ENCODE assay signal across 7 cellular contexts in the genomic region with DNA sequence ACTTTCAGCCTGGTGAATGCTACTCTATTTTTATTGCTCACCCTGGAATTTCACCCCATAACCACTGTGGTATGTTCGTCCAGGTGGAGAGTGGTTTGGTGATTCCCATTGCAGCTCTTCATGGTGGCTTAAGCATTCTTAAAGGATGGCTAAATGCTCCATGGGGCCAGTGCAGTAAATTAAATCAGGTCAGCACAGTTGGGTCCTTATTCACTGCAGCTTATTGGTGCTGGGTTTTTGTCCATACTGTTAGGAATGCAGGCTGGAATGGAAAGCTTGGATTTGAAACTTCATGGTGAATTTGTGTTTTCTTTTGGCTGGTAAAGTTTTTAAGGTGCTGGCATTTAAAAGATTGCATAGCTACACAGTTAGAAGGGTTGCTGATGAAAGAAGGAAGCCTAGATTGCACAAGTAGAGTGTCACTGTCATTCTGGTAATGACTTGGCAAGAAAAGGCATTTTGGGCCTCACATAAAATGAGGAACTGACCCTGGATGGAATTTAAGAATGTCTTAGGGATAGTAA. TPM values are rescaled to one million over a fixed set of nuclear protein-coding genes. Genes with fewer than 3 reads are reported as not detected.
DNase-seq lines count a peak whose midpoint lies in the region; ATAC-seq and TF ChIP-seq lines count a peak whose summit lies in the region.

No MANE protein-coding gene starts in this region.

- H3K27me3 Mint-ChIP-seq in CD8-positive, alpha-beta memory T cell, result no peaks in the 10 kb centered on the region

- CTCF ChIA-PET in CD8-positive, alpha-beta memory T cell (lab: Charles Lee), result no interaction called here

- H3K36me3 Mint-ChIP-seq in CD8-positive, alpha-beta memory T cell, result peaks cover 9 to 22% (median 10%) of the 10 kb centered on the region in 3 donors

- POLR2A ChIA-PET in CD8-positive, alpha-beta memory T cell (lab: Charles Lee), result interaction anchor here (1.0 to 1.2 kb wide), 2 partner anchors 18 to 40 kb away, joined by 3 to 4 read pairs; a partner anchor contains a TSS

- peaks cover 0 to 1% (median 0%) of the 10 kb centered on the region in 5 donors for H3K9me3 Mint-ChIP-seq in CD8-positive, alpha-beta memory T cell

- intact Hi-C loops in left lung (cut with DNase I), result no loop called here

- H3K27ac Mint-ChIP-seq in CD8-positive, alpha-beta memory T cell, result peak overlapping the region in 3 of 8 donors; percentile 14 to 78 (median 23)

- no peaks in the 10 kb centered on the region for H3K27me3 ChIP-seq in left lung
- no peaks in the 10 kb centered on the region for H3K27me3 ChIP-seq in CD8-positive, alpha-beta memory T cell (ENCODE audit: insufficient read depth, low read length, poor library complexity, severe bottlenecking)

- H3K4me1 ChIP-seq in left lung, result peaks cover 0 to 50% of the 10 kb centered on the region in 2 donors
- H3K4me1 ChIP-seq in CD8-positive, alpha-beta memory T cell (ENCODE audit: insufficient read depth, low read length), result peaks cover 6% of the 10 kb centered on the region

- DNase-seq in SKM-1 (lab: John Stamatoyannopoulos, UW; ENCODE audit: unreplicated experiment) (peak; percentile 70), left lung (no peak), UCSD-AML1 (lab: John Stamatoyannopoulos, UW; ENCODE audit: unreplicated experiment) (no peak)
- no peak for DNase-seq in CD8-positive, alpha-beta memory T cell
- DNase-seq in stimulated activated CD4-positive, alpha-beta T cell treated with anti-CD3 and anti-CD28 coated beads, Interleukin-12 subunit alpha, Interleukin-12 subunit beta, amount 100 ng/mL, for 4 hours, result no peak

- no peak for TF ChIP-seq CTCF in left lung (IDR thresholded peaks at IDR 0.05)

- no peaks in the 10 kb centered on the region for H3K36me3 ChIP-seq in left lung
- H3K36me3 ChIP-seq in CD8-positive, alpha-beta memory T cell (ENCODE audit: insufficient read depth, low read length), result no peaks in the 10 kb centered on the region

- no peak overlapping the region for H3K4me3 ChIP-seq in left lung
- no peak overlapping the region for H3K4me3 ChIP-seq in CD8-positive, alpha-beta memory T cell (ENCODE audit: low read length)

- no peak overlapping the region for H3K4me3 Mint-ChIP-seq in CD8-positive, alpha-beta memory T cell

- H3K27ac ChIP-seq in left lung, result peak overlapping the region in 1 of 2 donors; percentile 83
- no peak overlapping the region for H3K27ac ChIP-seq in CD8-positive, alpha-beta memory T cell (ENCODE audit: low read depth, low read length)

- peaks cover 47 to 77% (median 75%) of the 10 kb centered on the region in 3 donors for H3K4me1 Mint-ChIP-seq in CD8-positive, alpha-beta memory T cell

- ATAC-seq in GM19043 (IDR thresholded peaks at IDR 0.05; ENCODE audit: low read depth, unreplicated experiment), result peak; percentile 92
- peak; percentile 67 for ATAC-seq in HG03097 (IDR thresholded peaks at IDR 0.05; ENCODE audit: low FRiP score, unreplicated experiment)
- peak; percentile 50 for ATAC-seq in left lung

- H3K9me3 ChIP-seq in left lung, result no peaks in the 10 kb centered on the region
- H3K9me3 ChIP-seq in CD8-positive, alpha-beta memory T cell (ENCODE audit: low read length), result no peaks in the 10 kb centered on the region

RNA-seq across cellular contexts. Expression of a gene that starts 39.4 kb away (rescaled TPM):
- total RNA-seq in left lung, result 10 to 100 TPM; 21.6 to 36.1 TPM
- 10 to 100 TPM; 28.1 to 29.2 TPM for total RNA-seq in CD8-positive, alpha-beta memory T cell
- polyA plus RNA-seq in CD8-positive, alpha-beta memory T cell, result 41.6 TPM
